ENCODE assay signal across 12 cellular contexts in genomic region chr15:51366911-51367310, GRCh38. TPM values are rescaled to one million over a fixed set of nuclear protein-coding genes. Genes with fewer than 3 reads are reported as not detected.
A peak's percentile ranks its signal among the peaks of the same experiment; 100 is the strongest.
DNase-seq lines count a peak whose midpoint lies in the region; ATAC-seq and TF ChIP-seq lines count a peak whose summit lies in the region.
"Had no signal": no experiment of that assay in that cellular context is flagged by ENCODE, and none has a peak within 500 bp of the region (broad histone marks: within the 10 kb centered on the region; RNA-seq: fewer than 3 reads in every experiment).

No MANE protein-coding gene starts in this region.

- H3K18ac ChIP-seq in mesendoderm (ENCODE audit: low read length) = no peak overlapping the region

- H4K20me1 ChIP-seq in osteoblast (ENCODE audit: insufficient read depth, low read length) = no peaks in the 10 kb centered on the region

- DNase-seq in AML-193 (lab: John Stamatoyannopoulos, UW) = peak; percentile 32 to 33
- peak; percentile 74 for DNase-seq in LoVo (ENCODE audit: low spot score)
- no peak for DNase-seq in mesendoderm
- DNase-seq in NCI-H2227 (lab: John Stamatoyannopoulos, UW; ENCODE audit: unreplicated experiment) = no peak
- no peak for DNase-seq in iPS-NIHi7 (ENCODE audit: extremely low spot score)
- DNase-seq in osteoblast (ENCODE audit: insufficient read length, low spot score, missing footprints) = no peak
- no peak for DNase-seq in naive thymus-derived CD8-positive, alpha-beta T cell
- DNase-seq: activated B cell treated with CpG ODN at 0.5 μM for 24 hours; stimulated activated CD4-positive, alpha-beta T cell treated with anti-CD3 and anti-CD28 coated beads, Interleukin-2, amount 100 ng/mL, for 24 hours had no signal

- peak overlapping the region; percentile 29 for H2BK5ac ChIP-seq in mesendoderm (ENCODE audit: low read length)

- H3K4me2 ChIP-seq in mesendoderm (ENCODE audit: low read length) (no peak overlapping the region), osteoblast (ENCODE audit: insufficient read depth, low read length) (no peak overlapping the region)

- H2AK5ac ChIP-seq in mesendoderm (ENCODE audit: low read length) = no peak overlapping the region

- H3K36me3 ChIP-seq in mesendoderm (ENCODE audit: control insufficient read depth, insufficient read depth, low read length) (no peaks in the 10 kb centered on the region), osteoblast (ENCODE audit: insufficient read depth, low read length) (no peaks in the 10 kb centered on the region)

- no peak overlapping the region for H3K27ac Mint-ChIP-seq in naive thymus-derived CD8-positive, alpha-beta T cell
- H3K27ac Mint-ChIP-seq: activated B cell treated with CpG ODN at 0.5 μM for 24 hours had no signal

- H4K8ac ChIP-seq in mesendoderm (ENCODE audit: low read depth, low read length) = no peak overlapping the region

- no peak overlapping the region for H2BK15ac ChIP-seq in mesendoderm (replicated peaks; ENCODE audit: low read depth)

- no peaks in the 10 kb centered on the region for H3K9me3 ChIP-seq in osteoblast (ENCODE audit: low read depth, low read length)

- TF ChIP-seq CTCF in osteoblast (IDR thresholded peaks at IDR 0.05; ENCODE audit: extremely low read depth, low read depth, low read length) = no peak

- H3K9me3 Mint-ChIP-seq in naive thymus-derived CD8-positive, alpha-beta T cell = no peaks in the 10 kb centered on the region
- H3K9me3 Mint-ChIP-seq: activated B cell treated with CpG ODN at 0.5 μM for 24 hours, neural crest cell had no signal

- H3K4me3 Mint-ChIP-seq in naive thymus-derived CD8-positive, alpha-beta T cell = no peak overlapping the region
- H3K4me3 Mint-ChIP-seq: activated B cell treated with CpG ODN at 0.5 μM for 24 hours, neural crest cell had no signal

- H3K27me3 ChIP-seq in mesendoderm (ENCODE audit: insufficient read depth, low read length, poor library complexity) = no peaks in the 10 kb centered on the region
- H3K27me3 ChIP-seq in osteoblast (ENCODE audit: insufficient read depth, low read length) = peaks cover 14% of the 10 kb centered on the region

- H2AFZ ChIP-seq in osteoblast (ENCODE audit: low read length) = no peak overlapping the region

- H3K4ac ChIP-seq in mesendoderm (ENCODE audit: low read depth, low read length) = no peak overlapping the region

- H2BK120ac ChIP-seq in mesendoderm (ENCODE audit: low read depth, low read length) = no peak overlapping the region

- H3K4me1 ChIP-seq in mesendoderm (ENCODE audit: control insufficient read depth, low read depth, low read length) (peaks cover 5% of the 10 kb centered on the region), osteoblast (ENCODE audit: insufficient read depth, low read length) (peaks cover 30% of the 10 kb centered on the region)

- no peak for ATAC-seq in naive thymus-derived CD8-positive, alpha-beta T cell

- POLR2A ChIA-PET in naive thymus-derived CD8-positive, alpha-beta T cell (lab: Charles Lee) = no interaction called here

- peaks cover 0 to 2% (median 0%) of the 10 kb centered on the region in 5 donors for H3K27me3 Mint-ChIP-seq in naive thymus-derived CD8-positive, alpha-beta T cell
- H3K27me3 Mint-ChIP-seq: activated B cell treated with CpG ODN at 0.5 μM for 24 hours had no signal

- H3K4me3 ChIP-seq in mesendoderm (ENCODE audit: low read length) = no peak overlapping the region
- H3K4me3 ChIP-seq in osteoblast (ENCODE audit: insufficient read depth, low read length) = no peak overlapping the region

- H3K23ac ChIP-seq in mesendoderm (ENCODE audit: low read length) = no peak overlapping the region

- no peak overlapping the region for H4K5ac ChIP-seq in mesendoderm (ENCODE audit: low read length)

- no peaks in the 10 kb centered on the region for H3K4me1 Mint-ChIP-seq in naive thymus-derived CD8-positive, alpha-beta T cell
- H3K4me1 Mint-ChIP-seq: activated B cell treated with CpG ODN at 0.5 μM for 24 hours, neural crest cell had no signal

- H3K36me3 Mint-ChIP-seq in naive thymus-derived CD8-positive, alpha-beta T cell = no peaks in the 10 kb centered on the region

- H3K79me2 ChIP-seq in mesendoderm (ENCODE audit: control insufficient read depth, insufficient read depth, low read length) = no peaks in the 10 kb centered on the region
- no peaks in the 10 kb centered on the region for H3K79me2 ChIP-seq in osteoblast (ENCODE audit: insufficient read depth, low read length)

- WGBS in mesendoderm (ENCODE audit: extremely low coverage, insufficient coverage, low lambda C conversion rate) = no CpG with 5 or more reads among the region's 3 CpGs

- H3K27ac ChIP-seq in cingulate gyrus (ENCODE audit: low read depth, low read length) (peak overlapping the region; percentile 6), mesendoderm (ENCODE audit: low read depth, low read length) (no peak overlapping the region), osteoblast (ENCODE audit: low read depth, low read length) (no peak overlapping the region)

- H3K79me1 ChIP-seq in mesendoderm (ENCODE audit: low read length) = no peaks in the 10 kb centered on the region

- no peak overlapping the region for H3K56ac ChIP-seq in mesendoderm (ENCODE audit: low read length)

- H3K9ac ChIP-seq in mesendoderm (ENCODE audit: low read length) = no peak overlapping the region

RNA-seq across cellular contexts. Expression of gene GLDN, which starts 25.5 kb away (rescaled TPM):
- 0.08 TPM for polyA plus RNA-seq in mesendoderm (2013, experiment 1 of 2)
- polyA plus RNA-seq in mesendoderm (2013, experiment 2 of 2) = 0.10 TPM
- total RNA-seq in osteoblast = 0.59 and 1.1 TPM in 2 replicates
- total RNA-seq in naive thymus-derived CD8-positive, alpha-beta T cell = not detected
- not detected for polyA plus RNA-seq in naive thymus-derived CD8-positive, alpha-beta T cell
- total RNA-seq: activated B cell treated with CpG ODN at 0.5 μM for 24 hours, dermis microvascular lymphatic vessel endothelial cell had no signal

RNA-seq across cellular contexts. Expression of gene CYP19A1, which starts 28.5 kb away (rescaled TPM):
- 0.55 TPM for polyA plus RNA-seq in mesendoderm (2013, experiment 1 of 2)
- polyA plus RNA-seq in mesendoderm (2013, experiment 2 of 2) = 0.60 TPM
- 2.2 and 4.4 TPM in 2 replicates for total RNA-seq in osteoblast
- not detected for total RNA-seq in naive thymus-derived CD8-positive, alpha-beta T cell
- not detected for polyA plus RNA-seq in naive thymus-derived CD8-positive, alpha-beta T cell
- total RNA-seq: dermis microvascular lymphatic vessel endothelial cell, neural crest cell had no signal

Comparison
In these comparisons a context has a peak if more than half of its experiments do, and no peak if none do; other contexts are left out.
1. DNase-seq: peak in AML-193 (2 of 2) and LoVo (single experiment); none in mesendoderm (single experiment), NCI-H2227 (single experiment), iPS-NIHi7 (single experiment), osteoblast (single experiment) and naive thymus-derived CD8-positive, alpha-beta T cell (0 of 10).